ENCODE assay signal across 26 cellular contexts in genomic region chr9:76628155-76628554, GRCh38.
"Had no signal": no experiment of that assay in that cellular context is flagged by ENCODE, and none has a peak within 500 bp of the region (broad histone marks: within the 10 kb centered on the region; RNA-seq: fewer than 3 reads in every experiment).

No MANE protein-coding gene starts in this region.

- H3K4me1 ChIP-seq: lower lobe of right lung, pancreas, prostate gland, tibial nerve, uterus had no signal

- H3K4me3 Mint-ChIP-seq: immature natural killer cell; natural killer cell treated with Interleukin-12 subunit alpha and Interleukin-12 subunit beta and Interleukin-15 and Interleukin-18, amount 100 ng/mL, for 72 hours; stimulated activated effector memory CD8-positive, alpha-beta T cell treated with anti-CD3 and anti-CD28 coated beads, Interleukin-12 subunit alpha, Interleukin-12 subunit beta, amount 100 ng/mL, for 72 hours; stimulated activated naive CD8-positive, alpha-beta T cell treated with anti-CD3 and anti-CD28 coated beads, Interleukin-15, amount 100 ng/mL, for 72 hours; type B pancreatic cell had no signal

- H3K27me3 Mint-ChIP-seq: type B pancreatic cell had no signal

- H3K27ac ChIP-seq: left lung, lower lobe of right lung, pancreas, prostate gland, sigmoid colon, tibial nerve, uterus had no signal

- H3K9me3 ChIP-seq: left lung, lower lobe of right lung, pancreas, prostate gland, sigmoid colon, spleen, tibial nerve, uterus had no signal

- H3K9me3 Mint-ChIP-seq: natural killer cell treated with Interleukin-12 subunit alpha and Interleukin-12 subunit beta and Interleukin-15 and Interleukin-18, amount 100 ng/mL, for 72 hours; stimulated activated effector memory CD8-positive, alpha-beta T cell treated with anti-CD3 and anti-CD28 coated beads, Interleukin-12 subunit alpha, Interleukin-12 subunit beta, amount 100 ng/mL, for 72 hours; stimulated activated naive CD8-positive, alpha-beta T cell treated with anti-CD3 and anti-CD28 coated beads, Interleukin-15, amount 100 ng/mL, for 72 hours; type B pancreatic cell had no signal

- DNase-seq: hypothalamus; immature natural killer cell; kidney; left colon; left lung; lower lobe of right lung; mammary epithelial cell; mesenchymal stem cell; nucleus accumbens; pancreas; posterior cingulate gyrus; retina; right cardiac atrium; sigmoid colon; small intestine; spleen; stimulated activated CD4-positive, alpha-beta T cell treated with anti-CD3 and anti-CD28 coated beads, Interleukin-4, amount 100 ng/mL, for 24 hours; stimulated activated naive CD4-positive, alpha-beta T cell treated with Interleukin-2 at 50 U/mL for 16 hours; stimulated activated naive CD8-positive, alpha-beta T cell treated with anti-CD3 and anti-CD28 coated beads, Interleukin-15, amount 100 ng/mL, for 72 hours; substantia nigra; uterus had no signal

- H3K27ac Mint-ChIP-seq: immature natural killer cell; natural killer cell treated with Interleukin-12 subunit alpha and Interleukin-12 subunit beta and Interleukin-15 and Interleukin-18, amount 100 ng/mL, for 72 hours; stimulated activated effector memory CD8-positive, alpha-beta T cell treated with anti-CD3 and anti-CD28 coated beads, Interleukin-12 subunit alpha, Interleukin-12 subunit beta, amount 100 ng/mL, for 72 hours; stimulated activated naive CD8-positive, alpha-beta T cell treated with anti-CD3 and anti-CD28 coated beads, Interleukin-15, amount 100 ng/mL, for 72 hours; type B pancreatic cell had no signal

- H3K36me3 ChIP-seq: left lung, lower lobe of right lung, pancreas, prostate gland, uterus had no signal

- H3K27me3 ChIP-seq: left lung, pancreas, sigmoid colon, spleen, tibial nerve, uterus had no signal

- ATAC-seq: left colon; left lung; lower lobe of right lung; natural killer cell treated with Interleukin-12 subunit alpha and Interleukin-12 subunit beta and Interleukin-15 and Interleukin-18, amount 100 ng/mL, for 72 hours; pancreas; right cardiac atrium; stimulated activated effector memory CD8-positive, alpha-beta T cell treated with anti-CD3 and anti-CD28 coated beads, Interleukin-12 subunit alpha, Interleukin-12 subunit beta, amount 100 ng/mL, for 72 hours; stimulated activated naive CD8-positive, alpha-beta T cell treated with anti-CD3 and anti-CD28 coated beads, Interleukin-15, amount 100 ng/mL, for 72 hours had no signal

- H3K4me3 ChIP-seq: left lung, lower lobe of right lung, pancreas, prostate gland, sigmoid colon, spleen, tibial nerve, uterus had no signal

- H3K36me3 Mint-ChIP-seq: immature natural killer cell; natural killer cell treated with Interleukin-12 subunit alpha and Interleukin-12 subunit beta and Interleukin-15 and Interleukin-18, amount 100 ng/mL, for 72 hours; stimulated activated effector memory CD8-positive, alpha-beta T cell treated with anti-CD3 and anti-CD28 coated beads, Interleukin-12 subunit alpha, Interleukin-12 subunit beta, amount 100 ng/mL, for 72 hours; type B pancreatic cell had no signal
